In genomic region chr20:4344660-4345059, GRCh38 we compare ENCODE assay signal across 10 cellular contexts.
DNase-seq lines count a peak whose midpoint lies in the region; ATAC-seq lines count a peak whose summit lies in the region.
"Had no signal": no experiment of that assay in that cellular context is flagged by ENCODE, and none has a peak within 500 bp of the region (broad histone marks: within the 10 kb centered on the region; RNA-seq: fewer than 3 reads in every experiment).

No MANE protein-coding gene starts in this region.

- ATAC-seq in GM21515 (IDR thresholded peaks at IDR 0.05; ENCODE audit: unreplicated experiment) = no peak
- ATAC-seq: CD8-positive, alpha-beta T cell; K562 had no signal

- peak; percentile 17 for DNase-seq in ELR (ENCODE audit: low read depth)
- peak; percentile 38 for DNase-seq in M059J (ENCODE audit: low read depth)
- peak; percentile 48 for DNase-seq in fibroblast of peridontal ligament (ENCODE audit: extremely low read depth)
- DNase-seq in RPMI8226 = no peak
- DNase-seq in midbrain (lab: John Stamatoyannopoulos, UW) = no peak
- DNase-seq: CD8-positive, alpha-beta T cell; COR-L47; GDM1 had no signal

Comparison
In these comparisons a context has a peak if more than half of its experiments do, and no peak if none do; other contexts are left out.
1. DNase-seq: peak in ELR (single experiment), M059J (single experiment) and fibroblast of peridontal ligament (single experiment); none in RPMI8226 (single experiment) and midbrain (single experiment).